1 cellular context compared by ENCODE assay signal in genomic region chr21:39911286-39911685, GRCh38.
TF ChIP-seq lines count a peak whose summit lies in the region.

No MANE protein-coding gene starts in this region.

TF ChIP-seq in WTC11, 78 proteins besides CTCF, POLR2A, EP300 and RAD21 (continued from another document):
- no peak for TF ChIP-seq ZBTB43 (CRISPR knock-in tag; IDR thresholded peaks at IDR 0.05)
- no peak for TF ChIP-seq FOXK1 (CRISPR knock-in tag; IDR thresholded peaks at IDR 0.05)
- no peak for TF ChIP-seq STAT6 (CRISPR knock-in tag; conservative IDR thresholded peaks at IDR 0.05; ENCODE audit: low read depth)
- TF ChIP-seq PRDM15 (CRISPR knock-in tag; IDR thresholded peaks at IDR 0.05) = no peak
- no peak for TF ChIP-seq ESRRA (CRISPR knock-in tag; IDR thresholded peaks at IDR 0.05; ENCODE audit: borderline replicate concordance)
- TF ChIP-seq ZNF425 (CRISPR knock-in tag; conservative IDR thresholded peaks at IDR 0.05) = no peak
- TF ChIP-seq E2F5 (CRISPR knock-in tag; IDR thresholded peaks at IDR 0.05) = no peak
- TF ChIP-seq ATF1 (CRISPR knock-in tag; IDR thresholded peaks at IDR 0.05) = no peak
- no peak for TF ChIP-seq FOXP1 (CRISPR knock-in tag; IDR thresholded peaks at IDR 0.05; ENCODE audit: borderline replicate concordance)
- TF ChIP-seq FOXJ3 (CRISPR knock-in tag; IDR thresholded peaks at IDR 0.05; ENCODE audit: borderline replicate concordance) = no peak
- no peak for TF ChIP-seq ZNF232 (CRISPR knock-in tag; IDR thresholded peaks at IDR 0.05)
